ENCODE assay signal across 15 cellular contexts in genomic region chr1:44328767-44329416, GRCh38. TPM values are rescaled to one million over a fixed set of nuclear protein-coding genes. Genes with fewer than 3 reads are reported as not detected.
DNase-seq lines count a peak whose midpoint lies in the region; ATAC-seq, FAIRE-seq and TF ChIP-seq lines count a peak whose summit lies in the region.
"Had no signal": no experiment of that assay in that cellular context is flagged by ENCODE, and none has a peak within 500 bp of the region (broad histone marks: within the 10 kb centered on the region; RNA-seq: fewer than 3 reads in every experiment).

No MANE protein-coding gene starts in this region.

- H2AFZ ChIP-seq in H1 (ENCODE audit: low read length) (no peak overlapping the region), trophoblast cell (ENCODE audit: insufficient read depth, low read length, poor library complexity) (no peak overlapping the region)

- H3K79me1 ChIP-seq in H1 (ENCODE audit: low read depth, low read length) (peaks cover 2% of the 10 kb centered on the region; the same call in 1 of the 2 replicates), trophoblast cell (ENCODE audit: low read length) (peaks cover 14% of the 10 kb centered on the region)

- no peak for TF ChIP-seq EP300 in H1 (IDR thresholded peaks at IDR 0.05; ENCODE audit: borderline replicate concordance in 1 of 2, low read depth in 2 of 2, low read length in 2 of 2)

- no peak overlapping the region for H2BK120ac ChIP-seq in H1 (replicated peaks; ENCODE audit: low read depth, low read length)
- H2BK120ac ChIP-seq in trophoblast cell (ENCODE audit: insufficient read depth, low read length, poor library complexity), result peak overlapping the region; percentile 71

- H3K36me3 ChIP-seq in NT2/D1 (ENCODE audit: insufficient read depth, insufficient read length, low read length) (peaks cover 29% of the 10 kb centered on the region), H1 (ENCODE audit: control insufficient read depth in 2 of 4, insufficient read depth in 4 of 4, low read length in 3 of 4) (peaks cover 0 to 11% (median 0%) of the 10 kb centered on the region in 4 experiments; a peak in 3 of 8 replicates), trophoblast cell (ENCODE audit: control insufficient read depth in 1 of 2, insufficient read depth in 2 of 2, low read length in 2 of 2) (peaks cover 6% of the 10 kb centered on the region in 2 experiments)
- H3K36me3 ChIP-seq: neutrophil had no signal

- TF ChIP-seq CTCF in C4-2B (conservative IDR thresholded peaks at IDR 0.05), result no peak
- no peak for TF ChIP-seq CTCF in H1 (IDR thresholded peaks at IDR 0.05; ENCODE audit: control extremely low read depth in 1 of 3, insufficient read depth in 1 of 3, low read depth in 1 of 3, low read length in 3 of 3)

- peaks cover 3% of the 10 kb centered on the region for H3K27me3 ChIP-seq in NT2/D1 (ENCODE audit: insufficient read depth, insufficient read length)
- H3K27me3 ChIP-seq in H1 (replicated peaks in 1 of 4; ENCODE audit: control insufficient read depth in 3 of 4, extremely low read depth in 1 of 4, insufficient read depth in 3 of 4, low read length in 3 of 4), result no peaks in the 10 kb centered on the region; a peak in 1 of 7 replicates
- H3K27me3 ChIP-seq in trophoblast cell (ENCODE audit: insufficient read depth, low read length), result no peaks in the 10 kb centered on the region
- H3K27me3 ChIP-seq: neutrophil had no signal

- 88% methylated on average over 4 of the region's 4 CpGs; no CpG with 5 or more reads in 1 of the 2 experiments for WGBS in H1 (ENCODE audit: extremely low coverage in 1 of 2, insufficient coverage in 1 of 2, insufficient read length in 1 of 2, insufficient replicate concordance in 2 of 2, low coverage in 1 of 2, low lambda C conversion rate in 2 of 2, missing lambda C conversion rate in 1 of 2), 2 experiments
- WGBS in trophoblast cell (ENCODE audit: extremely low coverage, insufficient coverage, insufficient read length), result no CpG with 5 or more reads among the region's 4 CpGs

- no peak overlapping the region for H3K56ac ChIP-seq in H1 (replicated peaks; ENCODE audit: insufficient read length, low read depth, low read length)

- H4K20me1 ChIP-seq in H1 (replicated peaks in 1 of 2; ENCODE audit: control insufficient read depth in 1 of 2, insufficient read depth in 2 of 2, low read length in 2 of 2), result peaks cover 5 to 15% of the 10 kb centered on the region in 2 experiments

- H3K9me3 ChIP-seq in NT2/D1 (ENCODE audit: insufficient read depth, low read length) (no peaks in the 10 kb centered on the region), H1 (ENCODE audit: insufficient read depth in 2 of 2, low read depth in 1 of 2, low read length in 1 of 2) (no peaks in the 10 kb centered on the region), trophoblast cell (ENCODE audit: insufficient read depth, low read depth, low read length) (no peaks in the 10 kb centered on the region)
- H3K9me3 ChIP-seq: neutrophil had no signal

- H2AK5ac ChIP-seq in H1 (ENCODE audit: low read depth, low read length) (no peak overlapping the region), trophoblast cell (ENCODE audit: low read length) (peak overlapping the region; percentile 64)

- no peak overlapping the region for H2BK20ac ChIP-seq in H1 (ENCODE audit: low read length)

- H4K8ac ChIP-seq in H1 (ENCODE audit: extremely low read depth, insufficient read depth, low read length) (no peak overlapping the region), trophoblast cell (ENCODE audit: low read depth, low read length) (peak overlapping the region; percentile 35)

- H3K18ac ChIP-seq in H1 (ENCODE audit: extremely low read depth, low read length) (no peak overlapping the region), trophoblast cell (ENCODE audit: low read length) (peak overlapping the region; percentile 43)

- H3K14ac ChIP-seq in H1 (ENCODE audit: insufficient read length), result no peak overlapping the region
- peak overlapping the region; percentile 51 for H3K14ac ChIP-seq in trophoblast cell (ENCODE audit: low read length)

- TF ChIP-seq RAD21 in H1 (IDR thresholded peaks at IDR 0.05 in 1 of 2, conservative IDR thresholded peaks at IDR 0.05 in 1 of 2; ENCODE audit: low read depth in 2 of 2, low read length in 2 of 2), result no peak

- no peak overlapping the region for H2BK12ac ChIP-seq in H1 (ENCODE audit: low read depth, low read length)
- peak overlapping the region; percentile 77 for H2BK12ac ChIP-seq in trophoblast cell (ENCODE audit: low read length)

- H3K23ac ChIP-seq in H1 (ENCODE audit: insufficient read length) (no peak overlapping the region), trophoblast cell (ENCODE audit: low read length) (no peak overlapping the region)

- H4K91ac ChIP-seq in H1 (replicated peaks; ENCODE audit: insufficient read length, low read length), result no peak overlapping the region
- H4K91ac ChIP-seq in trophoblast cell (ENCODE audit: low read depth, low read length), result peak overlapping the region; percentile 83

- H3K27ac ChIP-seq in C4-2B, result peak overlapping the region; percentile 33; the same call in 1 of the 2 replicates
- no peak overlapping the region for H3K27ac ChIP-seq in H1 (ENCODE audit: low read depth, low read length)
- peak overlapping the region; percentile 72 for H3K27ac ChIP-seq in trophoblast cell (ENCODE audit: low read depth, low read length)
- H3K27ac ChIP-seq: neutrophil had no signal

- H3K9ac ChIP-seq in NT2/D1 (ENCODE audit: insufficient read length, low read depth) (peak overlapping the region; percentile 22), H1 (replicated peaks in 1 of 4; ENCODE audit: extremely low read depth in 1 of 4, low read depth in 3 of 4, low read length in 3 of 4) (no peak overlapping the region), trophoblast cell (ENCODE audit: low read length) (no peak overlapping the region)

- DNase-seq in NT2/D1 (ENCODE audit: low read depth, low spot score), result no peak
- no peak for DNase-seq in H1 (ENCODE audit: low read depth in 1 of 2, low spot score in 2 of 2)
- no peak for DNase-seq in trophoblast cell
- no peak for DNase-seq in HTR-8/SVneo (ENCODE audit: insufficient read length, low spot score)
- no peak for DNase-seq in NCI-H187 (lab: John Stamatoyannopoulos, UW)
- no peak for DNase-seq in NCI-H2196 treated with DMSO at 0.1 percent for 48 hours (lab: John Stamatoyannopoulos, UW; ENCODE audit: unreplicated experiment)
- DNase-seq: activated CD4-positive, alpha-beta memory T cell treated with anti-CD3 and anti-CD28 coated beads for 36 hours; dermis blood vessel endothelial cell; NCI-H2081; NCI-H82; stimulated activated naive CD8-positive, alpha-beta T cell treated with anti-CD3 and anti-CD28 coated beads, Interleukin-15, Interleukin-2, amounts not matched to agents 100 U/mL and 50 U/mL, for 24 hours had no signal

- POLR2A ChIA-PET in H1 (lab: Charles Lee; ENCODE audit: partially characterized antibody), result interaction anchor here (0.6 to 2.3 kb wide), 8 partner anchors 9 to 303 kb away, joined by 3 to 6 read pairs (median 4); no protein-coding TSS in a partner anchor

- H3K79me2 ChIP-seq in H1 (ENCODE audit: control insufficient read depth in 1 of 2, insufficient read depth in 2 of 2, low read length in 2 of 2) (peaks cover 4 to 23% of the 10 kb centered on the region in 2 experiments), trophoblast cell (ENCODE audit: control insufficient read depth, insufficient read depth, low read length, poor library complexity) (peaks cover 1% of the 10 kb centered on the region)

- H3K4me3 ChIP-seq in NT2/D1 (ENCODE audit: insufficient read length, low read depth), result no peak overlapping the region
- H3K4me3 ChIP-seq in H1 (ENCODE audit: extremely low read depth in 1 of 4, insufficient read depth in 2 of 4, low read depth in 3 of 4, low read length in 4 of 4), result no peak overlapping the region
- no peak overlapping the region for H3K4me3 ChIP-seq in trophoblast cell (ENCODE audit: low read depth, low read length)
- H3K4me3 ChIP-seq: skin epidermis had no signal

- H3K23me2 ChIP-seq in H1 (ENCODE audit: low read depth, low read length), result no peaks in the 10 kb centered on the region

- no peak for TF ChIP-seq POLR2A in H1 (IDR thresholded peaks at IDR 0.05; ENCODE audit: control extremely low read depth in 1 of 2, low read depth in 2 of 2, low read length in 2 of 2)

- H3K4me2 ChIP-seq in H1 (ENCODE audit: insufficient read depth in 1 of 2, low read depth in 2 of 2, low read length in 2 of 2) (peak overlapping the region; percentile 3 to 17; a peak in 2 of 4 replicates), trophoblast cell (ENCODE audit: low read length) (peak overlapping the region; percentile 19)

- H3K4ac ChIP-seq in H1 (replicated peaks; ENCODE audit: insufficient read length, low read depth, low read length), result no peak overlapping the region
- H3K4ac ChIP-seq in trophoblast cell (ENCODE audit: low read depth, low read length), result peak overlapping the region; percentile 33

- CTCF ChIA-PET in H1 (lab: Charles Lee; ENCODE audit: partially characterized antibody), result interaction anchor here (0.7 to 2.4 kb wide), 11 partner anchors 9 to 332 kb away, joined by 3 to 7 read pairs (median 5); no protein-coding TSS in a partner anchor

- no peak overlapping the region for H4K5ac ChIP-seq in H1 (ENCODE audit: insufficient read length, low read depth, low read length)

- FAIRE-seq in H1 (lab: Jason Lieb, UNC) (no peak), HTR-8/SVneo (lab: Jason Lieb, UNC) (no peak)

- no peak overlapping the region for H4K12ac ChIP-seq in trophoblast cell (ENCODE audit: low read depth, low read length)

- H2BK5ac ChIP-seq in H1 (ENCODE audit: low read depth, low read length) (no peak overlapping the region), trophoblast cell (ENCODE audit: low read depth, low read length, poor library complexity) (peak overlapping the region; percentile 81)

- H3K4me1 ChIP-seq in NT2/D1 (ENCODE audit: insufficient read depth, insufficient read length) (peaks cover 18% of the 10 kb centered on the region), H1 (replicated peaks in 1 of 4; ENCODE audit: control insufficient read depth in 3 of 4, insufficient read depth in 4 of 4, low read length in 3 of 4) (peaks cover 5 to 23% (median 18%) of the 10 kb centered on the region in 4 experiments; a peak in 5 of 7 replicates), trophoblast cell (ENCODE audit: control insufficient read depth in 1 of 2, insufficient read depth in 2 of 2, low read length in 2 of 2) (peaks cover 25 to 36% of the 10 kb centered on the region in 2 experiments)

- no peak overlapping the region for H2BK15ac ChIP-seq in H1 (ENCODE audit: low read length)

- no peak for ATAC-seq in GM18517 (IDR thresholded peaks at IDR 0.05; ENCODE audit: unreplicated experiment)
- ATAC-seq: stimulated activated naive CD8-positive, alpha-beta T cell treated with anti-CD3 and anti-CD28 coated beads, Interleukin-15, Interleukin-2, amounts not matched to agents 100 U/mL and 50 U/mL, for 24 hours had no signal

RNA-seq across cellular contexts. Expression of gene ERI3, which starts 26.2 kb away (rescaled TPM):
- 81.1 and 85.7 TPM in 2 replicates for total RNA-seq in H1 (2021; fragmentation: NEBNext Ultra II Directional; extraction: Animal tissue kit (Norgen Biotek cat#: 25700))
- 199 and 221 TPM in 2 replicates for polyA plus RNA-seq in H1 (2011; rRNA removed)
- 121 TPM for polyA plus RNA-seq in H1 (2011; cell fraction: cytosol; rRNA removed)
- 108 TPM for polyA plus RNA-seq in H1 (2011; cell fraction: nucleus; rRNA removed)
- polyA plus RNA-seq in H1 (2012, experiment 1 of 2), result 68.3 to 112 TPM (median 99.9 TPM) in 4 replicates
- 126 TPM for polyA plus RNA-seq in H1 (2012, experiment 2 of 2)
- polyA plus RNA-seq in H1 (2013, experiment 1 of 2), result 54.4 TPM
- polyA plus RNA-seq in H1 (2013, experiment 2 of 2), result 55.8 TPM
- polyA minus RNA-seq in H1 (2011; rRNA and poly(A)+ RNA removed), result 69.3 and 79.6 TPM in 2 replicates
- 70.6 TPM for polyA minus RNA-seq in H1 (2011; cell fraction: cytosol; rRNA and poly(A)+ RNA removed)
- polyA minus RNA-seq in H1 (2011; cell fraction: nucleus; rRNA and poly(A)+ RNA removed), result 49.2 TPM
- polyA plus RNA-seq in trophoblast cell (2013), result 32.7 and 33.3 TPM in 2 replicates
